ENCODE assay signal across 1 cellular context in the genomic region with DNA sequence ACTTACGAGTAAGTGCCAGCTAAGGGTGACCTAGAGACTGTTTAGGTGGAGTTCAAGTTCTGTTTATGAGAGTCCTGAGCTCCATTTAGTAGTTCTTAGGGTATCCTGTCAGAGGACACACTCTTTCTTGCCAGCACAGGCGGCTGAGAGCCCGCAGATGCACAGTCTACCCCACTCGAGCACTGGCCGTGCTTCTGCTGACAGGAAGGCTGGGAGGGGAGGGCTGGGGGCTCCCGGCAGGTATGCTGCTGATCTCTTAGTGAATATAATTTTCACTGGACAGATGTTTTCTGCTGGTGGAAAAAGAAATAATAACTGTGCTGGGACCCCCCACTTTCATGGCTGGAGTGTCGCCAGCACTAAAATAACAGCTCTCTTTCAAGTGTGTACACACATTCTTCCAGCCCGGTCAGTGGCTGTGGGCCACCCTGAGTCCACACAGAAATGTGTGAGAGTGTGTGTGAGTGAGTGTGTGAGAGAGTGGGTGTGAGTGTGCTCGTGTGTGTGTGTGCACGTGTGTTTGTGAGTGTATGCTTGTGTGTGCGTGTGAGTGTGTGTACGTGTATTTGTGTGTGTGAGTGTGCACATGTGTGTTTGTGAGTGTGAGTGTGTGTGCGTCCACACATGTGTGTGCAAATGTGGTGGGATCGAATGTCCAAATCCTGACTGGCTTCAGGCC.
A peak's percentile ranks its signal among the peaks of the same experiment; 100 is the strongest.
TF ChIP-seq lines count a peak whose summit lies in the region.

No MANE protein-coding gene starts in this region.

TF ChIP-seq in HepG2, 621 proteins besides CTCF, POLR2A, EP300 and RAD21:
- TF ChIP-seq, protein P1, sequence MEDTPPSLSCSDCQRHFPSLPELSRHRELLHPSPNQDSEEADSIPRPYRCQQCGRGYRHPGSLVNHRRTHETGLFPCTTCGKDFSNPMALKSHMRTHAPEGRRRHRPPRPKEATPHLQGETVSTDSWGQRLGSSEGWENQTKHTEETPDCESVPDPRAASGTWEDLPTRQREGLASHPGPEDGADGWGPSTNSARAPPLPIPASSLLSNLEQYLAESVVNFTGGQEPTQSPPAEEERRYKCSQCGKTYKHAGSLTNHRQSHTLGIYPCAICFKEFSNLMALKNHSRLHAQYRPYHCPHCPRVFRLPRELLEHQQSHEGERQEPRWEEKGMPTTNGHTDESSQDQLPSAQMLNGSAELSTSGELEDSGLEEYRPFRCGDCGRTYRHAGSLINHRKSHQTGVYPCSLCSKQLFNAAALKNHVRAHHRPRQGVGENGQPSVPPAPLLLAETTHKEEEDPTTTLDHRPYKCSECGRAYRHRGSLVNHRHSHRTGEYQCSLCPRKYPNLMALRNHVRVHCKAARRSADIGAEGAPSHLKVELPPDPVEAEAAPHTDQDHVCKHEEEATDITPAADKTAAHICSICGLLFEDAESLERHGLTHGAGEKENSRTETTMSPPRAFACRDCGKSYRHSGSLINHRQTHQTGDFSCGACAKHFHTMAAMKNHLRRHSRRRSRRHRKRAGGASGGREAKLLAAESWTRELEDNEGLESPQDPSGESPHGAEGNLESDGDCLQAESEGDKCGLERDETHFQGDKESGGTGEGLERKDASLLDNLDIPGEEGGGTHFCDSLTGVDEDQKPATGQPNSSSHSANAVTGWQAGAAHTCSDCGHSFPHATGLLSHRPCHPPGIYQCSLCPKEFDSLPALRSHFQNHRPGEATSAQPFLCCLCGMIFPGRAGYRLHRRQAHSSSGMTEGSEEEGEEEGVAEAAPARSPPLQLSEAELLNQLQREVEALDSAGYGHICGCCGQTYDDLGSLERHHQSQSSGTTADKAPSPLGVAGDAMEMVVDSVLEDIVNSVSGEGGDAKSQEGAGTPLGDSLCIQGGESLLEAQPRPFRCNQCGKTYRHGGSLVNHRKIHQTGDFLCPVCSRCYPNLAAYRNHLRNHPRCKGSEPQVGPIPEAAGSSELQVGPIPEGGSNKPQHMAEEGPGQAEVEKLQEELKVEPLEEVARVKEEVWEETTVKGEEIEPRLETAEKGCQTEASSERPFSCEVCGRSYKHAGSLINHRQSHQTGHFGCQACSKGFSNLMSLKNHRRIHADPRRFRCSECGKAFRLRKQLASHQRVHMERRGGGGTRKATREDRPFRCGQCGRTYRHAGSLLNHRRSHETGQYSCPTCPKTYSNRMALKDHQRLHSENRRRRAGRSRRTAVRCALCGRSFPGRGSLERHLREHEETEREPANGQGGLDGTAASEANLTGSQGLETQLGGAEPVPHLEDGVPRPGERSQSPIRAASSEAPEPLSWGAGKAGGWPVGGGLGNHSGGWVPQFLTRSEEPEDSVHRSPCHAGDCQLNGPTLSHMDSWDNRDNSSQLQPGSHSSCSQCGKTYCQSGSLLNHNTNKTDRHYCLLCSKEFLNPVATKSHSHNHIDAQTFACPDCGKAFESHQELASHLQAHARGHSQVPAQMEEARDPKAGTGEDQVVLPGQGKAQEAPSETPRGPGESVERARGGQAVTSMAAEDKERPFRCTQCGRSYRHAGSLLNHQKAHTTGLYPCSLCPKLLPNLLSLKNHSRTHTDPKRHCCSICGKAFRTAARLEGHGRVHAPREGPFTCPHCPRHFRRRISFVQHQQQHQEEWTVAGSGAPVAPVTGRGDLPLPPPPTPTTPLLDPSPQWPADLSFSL (CRISPR knock-in tag; IDR thresholded peaks at IDR 0.05): peak; percentile 75
- no peak for TF ChIP-seq AKAP8 (CRISPR knock-in tag; IDR thresholded peaks at IDR 0.05)
- TF ChIP-seq, protein P2, sequence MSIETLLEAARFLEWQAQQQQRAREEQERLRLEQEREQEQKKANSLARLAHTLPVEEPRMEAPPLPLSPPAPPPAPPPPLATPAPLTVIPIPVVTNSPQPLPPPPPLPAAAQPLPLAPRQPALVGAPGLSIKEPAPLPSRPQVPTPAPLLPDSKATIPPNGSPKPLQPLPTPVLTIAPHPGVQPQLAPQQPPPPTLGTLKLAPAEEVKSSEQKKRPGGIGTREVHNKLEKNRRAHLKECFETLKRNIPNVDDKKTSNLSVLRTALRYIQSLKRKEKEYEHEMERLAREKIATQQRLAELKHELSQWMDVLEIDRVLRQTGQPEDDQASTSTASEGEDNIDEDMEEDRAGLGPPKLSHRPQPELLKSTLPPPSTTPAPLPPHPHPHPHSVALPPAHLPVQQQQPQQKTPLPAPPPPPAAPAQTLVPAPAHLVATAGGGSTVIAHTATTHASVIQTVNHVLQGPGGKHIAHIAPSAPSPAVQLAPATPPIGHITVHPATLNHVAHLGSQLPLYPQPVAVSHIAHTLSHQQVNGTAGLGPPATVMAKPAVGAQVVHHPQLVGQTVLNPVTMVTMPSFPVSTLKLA (IDR thresholded peaks at IDR 0.05): peak; percentile 68; the same call in 1 of the 2 replicates
- no peak for TF ChIP-seq ZNF607 (CRISPR knock-in tag; IDR thresholded peaks at IDR 0.05; ENCODE audit: borderline replicate concordance)
- TF ChIP-seq ZNF17 (CRISPR knock-in tag; IDR thresholded peaks at IDR 0.05): no peak
- TF ChIP-seq WIZ (CRISPR knock-in tag; IDR thresholded peaks at IDR 0.05): no peak
- no peak for TF ChIP-seq ZNF235 (CRISPR knock-in tag; IDR thresholded peaks at IDR 0.05; ENCODE audit: borderline replicate concordance)
- no peak for TF ChIP-seq NCOA1 (CRISPR knock-in tag; IDR thresholded peaks at IDR 0.05)
- no peak for TF ChIP-seq SSRP1 (CRISPR knock-in tag; IDR thresholded peaks at IDR 0.05)
- TF ChIP-seq ZNF468 (CRISPR knock-in tag; IDR thresholded peaks at IDR 0.05): no peak
- TF ChIP-seq REL (CRISPR knock-in tag; conservative IDR thresholded peaks at IDR 0.05): no peak
- TF ChIP-seq ZNF567 (CRISPR knock-in tag; IDR thresholded peaks at IDR 0.05; ENCODE audit: borderline replicate concordance): no peak
- TF ChIP-seq, protein P3, sequence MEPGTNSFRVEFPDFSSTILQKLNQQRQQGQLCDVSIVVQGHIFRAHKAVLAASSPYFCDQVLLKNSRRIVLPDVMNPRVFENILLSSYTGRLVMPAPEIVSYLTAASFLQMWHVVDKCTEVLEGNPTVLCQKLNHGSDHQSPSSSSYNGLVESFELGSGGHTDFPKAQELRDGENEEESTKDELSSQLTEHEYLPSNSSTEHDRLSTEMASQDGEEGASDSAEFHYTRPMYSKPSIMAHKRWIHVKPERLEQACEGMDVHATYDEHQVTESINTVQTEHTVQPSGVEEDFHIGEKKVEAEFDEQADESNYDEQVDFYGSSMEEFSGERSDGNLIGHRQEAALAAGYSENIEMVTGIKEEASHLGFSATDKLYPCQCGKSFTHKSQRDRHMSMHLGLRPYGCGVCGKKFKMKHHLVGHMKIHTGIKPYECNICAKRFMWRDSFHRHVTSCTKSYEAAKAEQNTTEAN (CRISPR knock-in tag; conservative IDR thresholded peaks at IDR 0.05): peak; percentile 64; the same call in 1 of the 2 replicates
TF ChIP-seq in HepG2: peak in this region for 3.
